ENCODE assay signal across 9 cellular contexts in the genomic region with DNA sequence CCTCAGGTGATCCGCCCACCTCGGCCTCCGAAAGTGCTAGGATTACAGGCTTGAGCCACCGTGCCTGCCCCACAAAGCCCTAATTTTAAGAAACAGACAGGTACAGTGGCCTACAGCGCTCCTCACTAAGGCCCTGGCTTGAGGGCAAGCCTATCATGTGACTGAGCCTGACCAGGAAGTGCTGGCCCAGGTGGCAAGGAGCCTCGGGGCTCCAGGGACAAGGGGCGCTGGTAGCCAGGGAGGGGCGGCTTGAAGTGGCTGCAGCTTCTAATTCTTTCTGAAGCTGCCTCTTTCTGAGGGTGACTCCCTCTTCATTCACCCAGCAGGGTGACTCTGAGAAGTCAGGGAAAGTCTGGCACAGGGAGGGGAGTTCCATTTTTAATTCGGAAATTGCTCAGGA.
A peak's percentile ranks its signal among the peaks of the same experiment; 100 is the strongest.
DNase-seq lines count a peak whose midpoint lies in the region; ATAC-seq and TF ChIP-seq lines count a peak whose summit lies in the region.
"Had no signal": no experiment of that assay in that cellular context is flagged by ENCODE, and none has a peak within 500 bp of the region (broad histone marks: within the 10 kb centered on the region; RNA-seq: fewer than 3 reads in every experiment).

No MANE protein-coding gene starts in this region.

- ATAC-seq in T-cell (replicated peaks in 1 of 4), result no peak
- ATAC-seq in HG03354 (IDR thresholded peaks at IDR 0.05; ENCODE audit: poor library complexity, severe bottlenecking, unreplicated experiment), result no peak

- peaks cover 75% of the 10 kb centered on the region for H3K4me1 Mint-ChIP-seq in activated CD4-positive, alpha-beta memory T cell treated with anti-CD3 and anti-CD28 coated beads for 36 hours (ENCODE audit: low read depth)
- H3K4me1 Mint-ChIP-seq in activated CD4-positive, alpha-beta memory T cell treated with anti-CD3 and anti-CD28 coated beads, Interleukin-2, amount 10 ng/mL, durations not matched to agents 7 days and 5 days, result peaks cover 90% of the 10 kb centered on the region
- peaks cover 66 to 81% (median 73%) of the 10 kb centered on the region in 3 donors for H3K4me1 Mint-ChIP-seq in T-cell

- H3K9me3 ChIP-seq in testis, result no peaks in the 10 kb centered on the region

- peak overlapping the region; percentile 96 for H3K27ac ChIP-seq in layer of hippocampus (ENCODE audit: low read depth, low read length)
- H3K27ac ChIP-seq in testis, result peak overlapping the region; percentile 66 to 68

- peaks cover 5% of the 10 kb centered on the region for H3K4me1 ChIP-seq in testis

- WGBS in testis, 2 donors, result 71 to 73% methylated on average over 9 of the region's 9 CpGs

- no peak overlapping the region for H3K4me3 ChIP-seq in testis

- no peaks in the 10 kb centered on the region for H3K36me3 ChIP-seq in testis (ENCODE audit: low read depth, missing control alignments)

- DNase-seq in activated CD4-positive, alpha-beta memory T cell treated with anti-CD3 and anti-CD28 coated beads for 36 hours, result peak; percentile 8
- DNase-seq in activated CD4-positive, alpha-beta memory T cell treated with anti-CD3 and anti-CD28 coated beads, Interleukin-2, amount 10 ng/mL, durations not matched to agents 7 days and 5 days, result no peak
- DNase-seq in T-cell (no peak), testis (peak; percentile 12), Ammon's horn (ENCODE audit: low spot score) (no peak)
- DNase-seq in activated CD4-positive, alpha-beta T cell treated with anti-CD3 and anti-CD28 coated beads for 1 hour, result no peak
- DNase-seq: SHP77 treated with DMSO at 0.1 percent for 48 hours had no signal

- no peaks in the 10 kb centered on the region for H3K9me3 Mint-ChIP-seq in activated CD4-positive, alpha-beta memory T cell treated with anti-CD3 and anti-CD28 coated beads for 36 hours
- H3K9me3 Mint-ChIP-seq in activated CD4-positive, alpha-beta memory T cell treated with anti-CD3 and anti-CD28 coated beads, Interleukin-2, amount 10 ng/mL, durations not matched to agents 7 days and 5 days, result no peaks in the 10 kb centered on the region
- H3K9me3 Mint-ChIP-seq in T-cell, result no peaks in the 10 kb centered on the region

- CTCF ChIA-PET in activated CD4-positive, alpha-beta memory T cell treated with anti-CD3 and anti-CD28 coated beads for 36 hours (lab: Charles Lee), result interaction anchor here (0.8 to 9.5 kb wide), 3 partner anchors 25 to 394 kb away, joined by 3 to 86 read pairs (median 3); no protein-coding TSS in a partner anchor
- CTCF ChIA-PET in activated CD4-positive, alpha-beta memory T cell treated with anti-CD3 and anti-CD28 coated beads, Interleukin-2, amount 10 ng/mL, durations not matched to agents 7 days and 5 days (lab: Charles Lee), result interaction anchor here (1.5 kb wide), 1 partner anchor 44 kb away, joined by 4 read pairs; no protein-coding TSS in a partner anchor
- CTCF ChIA-PET in T-cell (lab: Charles Lee), result no interaction called here

- no peak for TF ChIP-seq POLR2A in testis (IDR thresholded peaks at IDR 0.05)

- POLR2A ChIA-PET in activated CD4-positive, alpha-beta memory T cell treated with anti-CD3 and anti-CD28 coated beads for 36 hours (lab: Charles Lee), result interaction anchor here (2.5 kb wide), 1 partner anchor 48 kb away, joined by 9 read pairs; no protein-coding TSS in a partner anchor
- POLR2A ChIA-PET in activated CD4-positive, alpha-beta memory T cell treated with anti-CD3 and anti-CD28 coated beads, Interleukin-2, amount 10 ng/mL, durations not matched to agents 7 days and 5 days (lab: Charles Lee), result interaction anchor here (2.9 to 4.0 kb wide), 3 partner anchors 25 to 44 kb away, joined by 27 to 39 read pairs (median 33); no protein-coding TSS in a partner anchor
- POLR2A ChIA-PET in T-cell (lab: Charles Lee), result no interaction called here

- H3K36me3 Mint-ChIP-seq in activated CD4-positive, alpha-beta memory T cell treated with anti-CD3 and anti-CD28 coated beads for 36 hours, result peaks cover 8% of the 10 kb centered on the region
- peaks cover 4% of the 10 kb centered on the region for H3K36me3 Mint-ChIP-seq in activated CD4-positive, alpha-beta memory T cell treated with anti-CD3 and anti-CD28 coated beads, Interleukin-2, amount 10 ng/mL, durations not matched to agents 7 days and 5 days (ENCODE audit: low read depth)
- peaks cover 4% of the 10 kb centered on the region for H3K36me3 Mint-ChIP-seq in T-cell

- intact Hi-C loops in activated CD4-positive, alpha-beta memory T cell treated with anti-CD3 and anti-CD28 coated beads for 36 hours (cut with micrococcal nuclease), result loop anchor here (5.0 kb wide), 2 partner anchors 143 to 393 kb away; partner anchors contain the start of gene LDLRAD4
- intact Hi-C loops in testis (cut with DNase I; ENCODE audit: low total_unique reads), result no loop called here

- TF ChIP-seq CTCF in testis (IDR thresholded peaks at IDR 0.05), result no peak

- no peaks in the 10 kb centered on the region for H3K27me3 ChIP-seq in layer of hippocampus (ENCODE audit: control insufficient read depth, insufficient read depth, low read length)
- H3K27me3 ChIP-seq in testis, result no peaks in the 10 kb centered on the region

- H3K27me3 Mint-ChIP-seq in activated CD4-positive, alpha-beta memory T cell treated with anti-CD3 and anti-CD28 coated beads for 36 hours, result no peaks in the 10 kb centered on the region
- no peaks in the 10 kb centered on the region for H3K27me3 Mint-ChIP-seq in activated CD4-positive, alpha-beta memory T cell treated with anti-CD3 and anti-CD28 coated beads, Interleukin-2, amount 10 ng/mL, durations not matched to agents 7 days and 5 days
- H3K27me3 Mint-ChIP-seq in T-cell, result no peaks in the 10 kb centered on the region

- no peak overlapping the region for H3K27ac Mint-ChIP-seq in activated CD4-positive, alpha-beta memory T cell treated with anti-CD3 and anti-CD28 coated beads for 36 hours
- no peak overlapping the region for H3K27ac Mint-ChIP-seq in activated CD4-positive, alpha-beta memory T cell treated with anti-CD3 and anti-CD28 coated beads, Interleukin-2, amount 10 ng/mL, durations not matched to agents 7 days and 5 days
- peak overlapping the region; percentile 81 to 91 for H3K27ac Mint-ChIP-seq in T-cell

- peak overlapping the region; percentile 78 for H3K4me3 Mint-ChIP-seq in activated CD4-positive, alpha-beta memory T cell treated with anti-CD3 and anti-CD28 coated beads for 36 hours
- H3K4me3 Mint-ChIP-seq in activated CD4-positive, alpha-beta memory T cell treated with anti-CD3 and anti-CD28 coated beads, Interleukin-2, amount 10 ng/mL, durations not matched to agents 7 days and 5 days, result no peak overlapping the region
- peak overlapping the region in 1 of 3 donors; percentile 96 for H3K4me3 Mint-ChIP-seq in T-cell

Comparison
In these comparisons a context has a peak if more than half of its experiments do, and no peak if none do; other contexts are left out.
1. DNase-seq: peak in activated CD4-positive, alpha-beta memory T cell treated with anti-CD3 and anti-CD28 coated beads for 36 hours (single experiment) and testis (single experiment); none in activated CD4-positive, alpha-beta memory T cell treated with anti-CD3 and anti-CD28 coated beads, Interleukin-2, amount 10 ng/mL, durations not matched to agents 7 days and 5 days (single experiment), T-cell (0 of 34), Ammon's horn (single experiment) and activated CD4-positive, alpha-beta T cell treated with anti-CD3 and anti-CD28 coated beads for 1 hour (single experiment).
2. H3K27ac Mint-ChIP-seq: peak in T-cell (2 of 2); none in activated CD4-positive, alpha-beta memory T cell treated with anti-CD3 and anti-CD28 coated beads for 36 hours (single experiment) and activated CD4-positive, alpha-beta memory T cell treated with anti-CD3 and anti-CD28 coated beads, Interleukin-2, amount 10 ng/mL, durations not matched to agents 7 days and 5 days (single experiment).
3. CTCF ChIA-PET loops: an anchor here in activated CD4-positive, alpha-beta memory T cell treated with anti-CD3 and anti-CD28 coated beads for 36 hours (0.8 to 9.5 kb wide) and activated CD4-positive, alpha-beta memory T cell treated with anti-CD3 and anti-CD28 coated beads, Interleukin-2, amount 10 ng/mL, durations not matched to agents 7 days and 5 days (1.5 kb wide); none called in T-cell.
4. POLR2A ChIA-PET loops: an anchor here in activated CD4-positive, alpha-beta memory T cell treated with anti-CD3 and anti-CD28 coated beads for 36 hours (2.5 kb wide) and activated CD4-positive, alpha-beta memory T cell treated with anti-CD3 and anti-CD28 coated beads, Interleukin-2, amount 10 ng/mL, durations not matched to agents 7 days and 5 days (2.9 to 4.0 kb wide); none called in T-cell.